In the genomic region with DNA sequence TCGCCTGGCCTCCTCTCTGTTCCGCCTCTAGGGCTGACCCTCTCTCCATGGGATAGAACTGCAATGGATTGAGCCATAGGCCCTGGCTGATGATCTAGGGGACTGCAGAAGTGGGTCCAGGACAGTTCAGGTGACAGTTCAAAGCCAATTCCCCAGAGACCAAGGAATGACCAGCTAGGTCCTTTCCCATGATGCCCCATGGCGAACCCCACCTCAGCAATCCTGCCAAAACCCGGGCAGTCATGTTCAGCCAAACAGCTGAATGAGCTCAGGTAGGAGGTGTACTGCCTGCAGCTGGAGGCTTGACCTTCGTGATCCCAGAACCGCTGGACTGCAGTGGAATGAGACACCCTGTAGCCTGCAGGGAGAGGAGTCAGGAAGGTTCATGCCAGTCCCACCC, we compare ENCODE assay signal across 22 cellular contexts. TPM values are rescaled to one million over a fixed set of nuclear protein-coding genes. Genes with fewer than 3 reads are reported as not detected.
"Had no signal": no experiment of that assay in that cellular context is flagged by ENCODE, and none has a peak within 500 bp of the region (broad histone marks: within the 10 kb centered on the region; RNA-seq: fewer than 3 reads in every experiment).

No MANE protein-coding gene starts in this region.

RNA-seq across cellular contexts. Expression of a gene that starts 17.3 kb away (rescaled TPM):
- total RNA-seq: naive thymus-derived CD8-positive, alpha-beta T cell; natural killer cell treated with Interleukin-12 subunit alpha and Interleukin-12 subunit beta and Interleukin-15 and Interleukin-18, amount 100 ng/mL, for 72 hours; neural crest cell; omental fat pad; osteocyte; pancreas; posterior vena cava; pulmonary artery endothelial cell; right atrium auricular region; sciatic nerve; smooth muscle cell; spleen; stomach; subcutaneous adipose tissue; temporal lobe; thoracic aorta; thyroid gland; tibial nerve; upper lobe of left lung; urinary bladder; uterus had no signal

RNA-seq across cellular contexts. Expression of a gene that starts 23.3 kb away (rescaled TPM):
- total RNA-seq: naive thymus-derived CD8-positive, alpha-beta T cell; natural killer cell treated with Interleukin-12 subunit alpha and Interleukin-12 subunit beta and Interleukin-15 and Interleukin-18, amount 100 ng/mL, for 72 hours; neural crest cell; omental fat pad; osteocyte; pancreas; posterior vena cava; pulmonary artery endothelial cell; right atrium auricular region; sciatic nerve; smooth muscle cell; spleen; stomach; subcutaneous adipose tissue; temporal lobe; thoracic aorta; thyroid gland; tibial nerve; upper lobe of left lung; urinary bladder; uterus had no signal

RNA-seq across cellular contexts. Expression of a gene that starts 37.6 kb away (rescaled TPM):
- total RNA-seq: naive thymus-derived CD8-positive, alpha-beta T cell; natural killer cell treated with Interleukin-12 subunit alpha and Interleukin-12 subunit beta and Interleukin-15 and Interleukin-18, amount 100 ng/mL, for 72 hours; neural crest cell; omental fat pad; osteocyte; pancreas; posterior vena cava; prostate gland; pulmonary artery endothelial cell; right atrium auricular region; sciatic nerve; smooth muscle cell; spleen; stomach; subcutaneous adipose tissue; temporal lobe; thoracic aorta; thyroid gland; tibial nerve; upper lobe of left lung; urinary bladder; uterus had no signal
